25 cellular contexts compared by ENCODE assay signal in genomic region chr5:2523180-2523579, GRCh38.
"Had no signal": no experiment of that assay in that cellular context is flagged by ENCODE, and none has a peak within 500 bp of the region (broad histone marks: within the 10 kb centered on the region; RNA-seq: fewer than 3 reads in every experiment).

No MANE protein-coding gene starts in this region.

- H3K4me3 ChIP-seq: breast epithelium, gastroesophageal sphincter, lower lobe of right lung, sigmoid colon, upper lobe of left lung, vagina had no signal

- FAIRE-seq: small intestine had no signal

- H3K36me3 ChIP-seq: breast epithelium, gastroesophageal sphincter, lower lobe of right lung, sigmoid colon, upper lobe of left lung, vagina had no signal

- H3K4me1 ChIP-seq: breast epithelium, gastroesophageal sphincter, lower lobe of right lung, sigmoid colon, upper lobe of left lung, vagina had no signal

- ATAC-seq: activated naive CD4-positive, alpha-beta T cell treated with anti-CD3 and anti-CD28 coated beads, Interleukin-2, amount 50 U/mL, for 72 hours; activated T-cell treated with anti-CD3 and anti-CD28 coated beads, Interleukin-2, amount 50 U/mL, for 72 hours; gastroesophageal sphincter; lower lobe of right lung; naive thymus-derived CD8-positive, alpha-beta T cell; stimulated activated memory B cell treated with anti-CD40 and anti-IgM and Interleukin-4, amounts not matched to agents 10 μg/mL and 1 μg/mL and 100 μg/mL, for 72 hours; stimulated activated naive CD8-positive, alpha-beta T cell treated with anti-CD3 and anti-CD28 coated beads, Interleukin-15, amount 100 ng/mL, for 72 hours had no signal

- H3K27me3 ChIP-seq: upper lobe of left lung, vagina had no signal

- DNase-seq: activated B cell treated with CpG ODN at 0.5 μM for 24 hours; activated CD4-positive, alpha-beta T cell treated with anti-CD3 and anti-CD28 coated beads, Interleukin-2, amount 50 U/mL, for 4 hours; activated naive CD4-positive, alpha-beta T cell; activated T-cell treated with anti-CD3 and anti-CD28 coated beads for 4 hours; activated T-cell treated with anti-CD3 and anti-CD28 coated beads, Interleukin-2, amount 50 U/mL, for 72 hours; central memory CD4-positive, alpha-beta T cell; dermis blood vessel endothelial cell; effector CD8-positive, alpha-beta T cell; hippocampal formation; lower lobe of right lung; mesenchymal stem cell; naive thymus-derived CD8-positive, alpha-beta T cell; retina; sigmoid colon; small intestine; stimulated activated CD4-positive, alpha-beta T cell treated with anti-CD3 and anti-CD28 coated beads, Interleukin-4, amount 100 ng/mL, for 24 hours; stimulated activated naive CD8-positive, alpha-beta T cell treated with anti-CD3 and anti-CD28 coated beads, Interleukin-15, amount 100 ng/mL, for 72 hours; substantia nigra; T-helper 1 cell; upper lobe of left lung had no signal

- H3K9me3 ChIP-seq: breast epithelium, lower lobe of right lung, upper lobe of left lung, vagina had no signal

- H3K27ac ChIP-seq: breast epithelium, gastroesophageal sphincter, lower lobe of right lung, sigmoid colon, upper lobe of left lung, vagina had no signal
